Comparison of ENCODE assay signal across 20 cellular contexts in the genomic region with DNA sequence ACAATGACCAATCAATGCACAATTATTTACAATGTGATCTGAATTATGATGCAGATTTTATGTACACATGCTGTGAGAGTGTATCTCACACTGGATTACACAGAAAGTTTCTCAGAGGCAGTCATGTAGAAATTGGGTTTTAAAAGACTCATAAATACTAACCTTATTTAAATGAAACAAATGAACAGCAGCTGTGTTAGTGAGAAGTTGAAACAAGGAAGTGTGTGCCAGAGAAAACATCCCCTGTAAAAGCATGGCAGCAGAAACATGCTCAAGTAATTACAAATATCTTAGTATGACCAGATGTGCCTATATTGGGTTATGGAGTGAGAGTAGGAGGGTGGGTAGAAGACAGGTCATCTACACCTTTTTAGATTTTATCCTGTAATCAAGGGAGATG.
DNase-seq lines count a peak whose midpoint lies in the region; ATAC-seq and TF ChIP-seq lines count a peak whose summit lies in the region.
"Had no signal": no experiment of that assay in that cellular context is flagged by ENCODE, and none has a peak within 500 bp of the region (broad histone marks: within the 10 kb centered on the region; RNA-seq: fewer than 3 reads in every experiment).

No MANE protein-coding gene starts in this region.

- H3K4me3 ChIP-seq in left lung, result no peak overlapping the region
- H3K4me3 ChIP-seq in right atrium auricular region, result no peak overlapping the region
- H3K4me3 ChIP-seq: gastroesophageal sphincter, neural progenitor cell had no signal

- DNase-seq in fibroblast of peridontal ligament (ENCODE audit: extremely low read depth), result peak; percentile 76
- no peak for DNase-seq in left lung
- no peak for DNase-seq in HuH-7 (ENCODE audit: low spot score)
- no peak for DNase-seq in posterior cingulate gyrus
- no peak for DNase-seq in right atrium auricular region (ENCODE audit: low spot score)
- DNase-seq: activated CD4-positive, alpha-beta T cell treated with anti-CD3 and anti-CD28 coated beads, Interleukin-2, amount 50 U/mL, for 1 hour; activated naive CD8-positive, alpha-beta T cell treated with anti-CD3 and anti-CD28 coated beads, Interleukin-2, amount 10 ng/mL, durations not matched to agents 7 days and 5 days; activated T-cell treated with anti-CD3 and anti-CD28 coated beads, Interleukin-2, amount 50 U/mL, for 48 hours; caudate nucleus; effector memory CD8-positive, alpha-beta T cell; GOT3; immature natural killer cell; NCI-H2107; SHP77; stimulated activated CD4-positive, alpha-beta T cell treated with anti-CD3 and anti-CD28 coated beads, Interleukin-2, amount 100 ng/mL, for 24 hours had no signal

- H3K4me1 ChIP-seq in left lung (no peaks in the 10 kb centered on the region), right atrium auricular region (no peaks in the 10 kb centered on the region)
- H3K4me1 ChIP-seq: gastroesophageal sphincter, neural progenitor cell had no signal

- ATAC-seq in GM18868 (IDR thresholded peaks at IDR 0.05; ENCODE audit: unreplicated experiment) (peak; percentile 80), HG02759 (IDR thresholded peaks at IDR 0.05; ENCODE audit: unreplicated experiment) (peak; percentile 65), HG03565 (IDR thresholded peaks at IDR 0.05; ENCODE audit: unreplicated experiment) (peak; percentile 31), left lung (no peak)
- ATAC-seq: effector memory CD8-positive, alpha-beta T cell; gastroesophageal sphincter had no signal

- intact Hi-C loops in left lung (cut with DNase I) (no loop called here), posterior cingulate gyrus (cut with DNase I) (no loop called here)

- TF ChIP-seq CTCF in left lung (IDR thresholded peaks at IDR 0.05) (no peak), right atrium auricular region (IDR thresholded peaks at IDR 0.05) (no peak)

- H3K9me3 ChIP-seq in left lung (no peaks in the 10 kb centered on the region), right atrium auricular region (no peaks in the 10 kb centered on the region)
- H3K9me3 ChIP-seq: gastroesophageal sphincter had no signal

- H3K27me3 ChIP-seq in left lung (no peaks in the 10 kb centered on the region), right atrium auricular region (no peaks in the 10 kb centered on the region)
- H3K27me3 ChIP-seq: gastroesophageal sphincter, neural progenitor cell had no signal

- H3K36me3 ChIP-seq in left lung, result no peaks in the 10 kb centered on the region
- no peaks in the 10 kb centered on the region for H3K36me3 ChIP-seq in right atrium auricular region
- H3K36me3 ChIP-seq: gastroesophageal sphincter, neural progenitor cell had no signal

- H3K27ac ChIP-seq in left lung (no peak overlapping the region), right atrium auricular region (no peak overlapping the region)
- H3K27ac ChIP-seq: gastroesophageal sphincter, neural progenitor cell had no signal
